ENCODE assay signal across 23 cellular contexts in the genomic region with DNA sequence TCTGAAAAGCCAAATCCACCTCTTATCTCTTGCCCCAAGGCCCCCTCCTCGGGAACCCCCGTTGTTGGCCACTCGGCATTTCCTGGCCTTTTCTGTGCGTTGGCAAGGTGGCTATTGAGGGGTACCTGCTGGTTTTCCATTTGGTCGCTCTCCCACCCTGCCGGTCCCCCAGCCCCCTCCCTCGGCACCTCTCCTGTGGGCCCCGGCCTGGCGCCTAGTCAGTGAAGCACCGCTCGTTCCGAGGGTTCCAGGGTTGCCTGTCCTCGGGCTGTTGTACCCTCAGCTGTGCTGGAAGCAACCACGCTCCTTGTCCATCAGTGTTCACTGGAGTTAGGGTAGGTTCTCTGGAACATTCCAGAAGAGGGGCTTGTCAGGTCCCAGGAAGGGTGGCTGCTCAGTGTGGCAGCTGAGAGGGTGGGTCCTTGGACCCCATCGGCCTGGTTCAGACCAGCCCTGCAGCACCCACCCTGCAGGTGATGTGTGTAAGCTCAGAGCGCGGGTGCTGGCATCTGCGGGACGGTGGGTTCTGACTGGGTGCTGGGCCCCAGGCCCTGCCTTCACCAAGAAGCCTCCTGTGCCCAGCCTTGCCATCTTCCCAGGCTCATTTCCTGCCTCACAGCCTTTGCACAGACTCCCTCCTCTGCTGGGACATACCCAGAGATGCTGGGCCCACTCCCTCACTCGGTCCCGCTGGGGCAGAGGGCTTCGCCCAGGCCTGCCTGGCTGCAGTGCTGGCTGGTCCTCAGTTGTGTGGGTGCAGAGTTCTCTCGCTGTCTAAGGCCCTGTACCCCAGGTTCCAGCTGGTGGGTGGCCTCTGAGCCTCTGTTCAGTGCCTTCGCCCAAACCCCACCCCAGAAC. TPM values are rescaled to one million over a fixed set of nuclear protein-coding genes. Genes with fewer than 3 reads are reported as not detected.
DNase-seq lines count a peak whose midpoint lies in the region; ATAC-seq and TF ChIP-seq lines count a peak whose summit lies in the region.
"Had no signal": no experiment of that assay in that cellular context is flagged by ENCODE, and none has a peak within 500 bp of the region (broad histone marks: within the 10 kb centered on the region; RNA-seq: fewer than 3 reads in every experiment).

No MANE protein-coding gene starts in this region.

- no peak overlapping the region for H3K4ac ChIP-seq in mesenchymal stem cell (ENCODE audit: low read depth in 1 of 2, low read length in 2 of 2)

- BruUV-seq in OCI-LY7 (replicated peaks; lab: Mats Ljungman, UMichigan), result no TSS peak

- H3K9ac ChIP-seq in BLaER1 (no peak overlapping the region), mesenchymal stem cell (ENCODE audit: low read length) (no peak overlapping the region)
- H3K9ac ChIP-seq: GM23248 had no signal

- H4K8ac ChIP-seq in mesenchymal stem cell (ENCODE audit: low read length), result peak overlapping the region; percentile 39

- peaks cover 64% of the 10 kb centered on the region for H3K4me1 ChIP-seq in BLaER1
- peaks cover 54% of the 10 kb centered on the region for H3K4me1 ChIP-seq in OCI-LY7 (ENCODE audit: insufficient read depth, low read length, poor library complexity, severe bottlenecking)
- peaks cover 10% of the 10 kb centered on the region for H3K4me1 ChIP-seq in mesenchymal stem cell (ENCODE audit: control insufficient read depth, insufficient read depth, low read depth, low read length)

- no peak overlapping the region for H4K91ac ChIP-seq in mesenchymal stem cell (ENCODE audit: low read length)

- H2AFZ ChIP-seq in OCI-LY7 (ENCODE audit: low read length) (no peak overlapping the region), mesenchymal stem cell (ENCODE audit: low read depth, low read length) (no peak overlapping the region)
- H2AFZ ChIP-seq: GM23248 had no signal

- POLR2A ChIA-PET in OCI-LY7 (lab: Charles Lee), result no interaction called here

- peaks cover 49% of the 10 kb centered on the region; the same call in 1 of the 2 replicates for H4K20me1 ChIP-seq in BLaER1
- no peaks in the 10 kb centered on the region for H4K20me1 ChIP-seq in OCI-LY7 (ENCODE audit: insufficient read depth, low read length)

- H3K4me2 ChIP-seq in BLaER1 (no peak overlapping the region), OCI-LY7 (ENCODE audit: low read length) (peak overlapping the region; percentile 79), mesenchymal stem cell (ENCODE audit: low read length, poor library complexity, severe bottlenecking) (no peak overlapping the region)

- no peak overlapping the region for H3K18ac ChIP-seq in mesenchymal stem cell (ENCODE audit: low read depth in 1 of 2, low read length in 2 of 2)

- DNase-seq in GM13977 (ENCODE audit: low spot score) (peak; percentile 23), OCI-LY7 (ENCODE audit: low spot score) (no peak), mesenchymal stem cell (no peak), SKM-1 (lab: John Stamatoyannopoulos, UW; ENCODE audit: unreplicated experiment) (no peak)
- no peak for DNase-seq in activated naive CD4-positive, alpha-beta T cell treated with anti-CD3 and anti-CD28 coated beads, Interleukin-2, amount 50 U/mL, for 72 hours (ENCODE audit: low spot score in 2 of 2)
- no peak for DNase-seq in stimulated activated CD4-positive, alpha-beta T cell treated with anti-CD3 and anti-CD28 coated beads, Interleukin-4, amount 100 ng/mL, for 4 hours
- DNase-seq: DMS53, GDM1, GM23248, HCEC 1CT, MM.1S, NCI-H1048, NCI-H1417 treated with DMSO at 0.1 percent for 48 hours, NCI-H187, NCI-H2107, NCI-H446 treated with DMSO at 0.1 percent for 48 hours, NCI-H526 treated with DMSO at 0.1 percent for 48 hours, RPMI8226, SHP77 treated with DMSO at 0.1 percent for 48 hours had no signal

- no peaks in the 10 kb centered on the region for H3K9me3 ChIP-seq in BLaER1
- H3K9me3 ChIP-seq in OCI-LY7 (ENCODE audit: low read length), result no peaks in the 10 kb centered on the region
- no peaks in the 10 kb centered on the region for H3K9me3 ChIP-seq in mesenchymal stem cell (ENCODE audit: control insufficient read depth, low read length)

- no peak overlapping the region for H2AK5ac ChIP-seq in mesenchymal stem cell (ENCODE audit: low read length, severe bottlenecking)

- in situ Hi-C loops in GM13977 (cut with MboI; ENCODE audit: low pct_unique_long_range_greater_than_20kb, low sequenced_read_pairs, unreplicated experiment), result no loop called here

- WGBS in mesenchymal stem cell, result 96% methylated on average over 24 of the region's 24 CpGs

- CTCF ChIA-PET in OCI-LY7 (lab: Charles Lee; ENCODE audit: unreplicated experiment), result interaction anchor here (1.2 kb wide), 1 partner anchor 10 kb away, joined by 3 read pairs; no protein-coding TSS in a partner anchor

- H3K79me1 ChIP-seq in mesenchymal stem cell (replicated peaks; ENCODE audit: low read length, poor library complexity, severe bottlenecking), result peaks cover 56% of the 10 kb centered on the region

- no peak for ATAC-seq in activated naive CD4-positive, alpha-beta T cell treated with anti-CD3 and anti-CD28 coated beads, Interleukin-2, amount 50 U/mL, for 72 hours

- H3K9me3 Mint-ChIP-seq in activated naive CD4-positive, alpha-beta T cell treated with anti-CD3 and anti-CD28 coated beads, Interleukin-2, amount 50 U/mL, for 72 hours, result no peaks in the 10 kb centered on the region
- H3K9me3 Mint-ChIP-seq: CD14-positive monocyte had no signal

- H3K79me2 ChIP-seq in OCI-LY7 (ENCODE audit: insufficient read depth, low read depth, low read length), result peaks cover 34% of the 10 kb centered on the region

- no peak overlapping the region for H3K14ac ChIP-seq in mesenchymal stem cell (ENCODE audit: low read length in 2 of 2)

- H2BK12ac ChIP-seq in mesenchymal stem cell (ENCODE audit: low read length in 2 of 2), result no peak overlapping the region

- no peak overlapping the region for H2BK15ac ChIP-seq in mesenchymal stem cell (ENCODE audit: low read depth, poor library complexity, severe bottlenecking)

- H3K4me3 ChIP-seq in BLaER1 (no peak overlapping the region), OCI-LY7 (ENCODE audit: low read depth, low read length, poor library complexity, severe bottlenecking) (no peak overlapping the region), mesenchymal stem cell (ENCODE audit: insufficient read depth in 1 of 2, low read depth in 1 of 2, low read length in 2 of 2) (no peak overlapping the region)
- H3K4me3 ChIP-seq: GM23248, SK-N-MC had no signal

- no peaks in the 10 kb centered on the region for H3K9me2 ChIP-seq in OCI-LY7 (ENCODE audit: insufficient read depth, low read length)

- H3K36me3 ChIP-seq in BLaER1 (peaks cover 50% of the 10 kb centered on the region), OCI-LY7 (ENCODE audit: insufficient read depth, low read length) (peaks cover 38% of the 10 kb centered on the region), mesenchymal stem cell (ENCODE audit: control insufficient read depth in 1 of 2, insufficient read depth in 2 of 2, low read depth in 1 of 2, low read length in 2 of 2) (peaks cover 25 to 58% of the 10 kb centered on the region in 2 experiments)

- H3K27ac Mint-ChIP-seq in activated naive CD4-positive, alpha-beta T cell treated with anti-CD3 and anti-CD28 coated beads, Interleukin-2, amount 50 U/mL, for 72 hours, result peak overlapping the region in 1 of 2 donors; percentile 78

- no peak overlapping the region for H2BK5ac ChIP-seq in mesenchymal stem cell (ENCODE audit: low read depth, low read length, poor library complexity, severe bottlenecking)

- H3K27ac ChIP-seq in BLaER1, result peak overlapping the region; percentile 26; the same call in 1 of the 2 replicates
- peak overlapping the region; percentile 98 for H3K27ac ChIP-seq in OCI-LY7 (ENCODE audit: low read depth, low read length, poor library complexity, severe bottlenecking)
- no peak overlapping the region for H3K27ac ChIP-seq in mesenchymal stem cell (ENCODE audit: low read length, poor library complexity, severe bottlenecking)
- H3K27ac ChIP-seq: GM23248, SK-N-MC had no signal

- no peak overlapping the region for H3K23ac ChIP-seq in mesenchymal stem cell (ENCODE audit: low read length in 2 of 2)

- no peak overlapping the region for H2BK120ac ChIP-seq in mesenchymal stem cell (ENCODE audit: low read depth, low read length)

- no peaks in the 10 kb centered on the region for H3K27me3 ChIP-seq in BLaER1
- no peaks in the 10 kb centered on the region for H3K27me3 ChIP-seq in mesenchymal stem cell (ENCODE audit: control insufficient read depth in 1 of 2, insufficient read depth in 1 of 2, low read length in 2 of 2)

- H3K36me3 Mint-ChIP-seq in activated naive CD4-positive, alpha-beta T cell treated with anti-CD3 and anti-CD28 coated beads, Interleukin-2, amount 50 U/mL, for 72 hours, result peaks cover 0 to 5% of the 10 kb centered on the region in 2 donors

- no peak for TF ChIP-seq CTCF in GM13977 (IDR thresholded peaks at IDR 0.05; ENCODE audit: extremely low read depth, insufficient read depth, missing control alignments)
- no peak for TF ChIP-seq CTCF in OCI-LY7 (conservative IDR thresholded peaks at IDR 0.05; ENCODE audit: low read length)

- intact Hi-C loops in OCI-LY7 (cut with micrococcal nuclease; ENCODE audit: unreplicated experiment), result loop anchor here (5.0 kb wide), 1 partner anchor 142 kb away; no protein-coding TSS in a partner anchor

RNA-seq across cellular contexts. Expression of gene NKPD1, which starts 21.3 kb away (rescaled TPM):
- 0.50 and 1.0 TPM in 2 replicates for total RNA-seq in OCI-LY7 (2014; rRNA removed; shearing (Covaris generic))
- total RNA-seq in OCI-LY7 (2022), result 1.00 and 1.0 TPM in 2 replicates
- 0.01 TPM for polyA plus RNA-seq in mesenchymal stem cell (2013, experiment 1 of 2)
- polyA plus RNA-seq in mesenchymal stem cell (2013, experiment 2 of 2), result 0.01 TPM
- total RNA-seq in activated naive CD4-positive, alpha-beta T cell treated with anti-CD3 and anti-CD28 coated beads, Interleukin-2, amount 50 U/mL, for 72 hours, result under 1 TPM in 1 of 2 donors, not detected in 1; 0.14 TPM
- total RNA-seq: HT1080 had no signal
- polyA plus RNA-seq: CD14-positive monocyte, GM23248 had no signal

RNA-seq across cellular contexts. Expression of gene TRAPPC6A, which starts 38.5 kb away (rescaled TPM):
- 50.5 and 55.6 TPM in 2 replicates for total RNA-seq in OCI-LY7 (2014; rRNA removed; shearing (Covaris generic))
- total RNA-seq in OCI-LY7 (2022), result 70.9 and 81.9 TPM in 2 replicates
- polyA plus RNA-seq in mesenchymal stem cell (2013, experiment 1 of 2), result 10.9 TPM
- 10.7 TPM for polyA plus RNA-seq in mesenchymal stem cell (2013, experiment 2 of 2)
- 10 to 100 TPM; 27.2 to 36.8 TPM for total RNA-seq in activated naive CD4-positive, alpha-beta T cell treated with anti-CD3 and anti-CD28 coated beads, Interleukin-2, amount 50 U/mL, for 72 hours

RNA-seq across cellular contexts. Expression of gene BLOC1S3, which starts 39.1 kb away (rescaled TPM):
- 8.1 and 9.7 TPM in 2 replicates for total RNA-seq in OCI-LY7 (2014; rRNA removed; shearing (Covaris generic))
- total RNA-seq in OCI-LY7 (2022), result 13.8 and 15.4 TPM in 2 replicates
- polyA plus RNA-seq in mesenchymal stem cell (2013, experiment 1 of 2), result 12.5 TPM
- polyA plus RNA-seq in mesenchymal stem cell (2013, experiment 2 of 2), result 12.4 TPM
- total RNA-seq in activated naive CD4-positive, alpha-beta T cell treated with anti-CD3 and anti-CD28 coated beads, Interleukin-2, amount 50 U/mL, for 72 hours, result 10 to 100 TPM; 15.0 to 16.7 TPM

RNA-seq across cellular contexts. Expression of gene PPP1R37, which starts 46.5 kb away (rescaled TPM):
- total RNA-seq in OCI-LY7 (2014; rRNA removed; shearing (Covaris generic)), result 35.5 and 48.6 TPM in 2 replicates
- total RNA-seq in OCI-LY7 (2022), result 24.7 and 27.7 TPM in 2 replicates
- polyA plus RNA-seq in mesenchymal stem cell (2013, experiment 1 of 2), result 20.4 TPM
- 21.8 TPM for polyA plus RNA-seq in mesenchymal stem cell (2013, experiment 2 of 2)
- 10 to 100 TPM; 12.4 to 18.3 TPM for total RNA-seq in activated naive CD4-positive, alpha-beta T cell treated with anti-CD3 and anti-CD28 coated beads, Interleukin-2, amount 50 U/mL, for 72 hours
